ENCODE assay signal across 23 cellular contexts in genomic region chr9:127008076-127008475, GRCh38.
A peak's percentile ranks its signal among the peaks of the same experiment; 100 is the strongest.
DNase-seq lines count a peak whose midpoint lies in the region; ATAC-seq, FAIRE-seq and TF ChIP-seq lines count a peak whose summit lies in the region.
"Had no signal": no experiment of that assay in that cellular context is flagged by ENCODE, and none has a peak within 500 bp of the region (broad histone marks: within the 10 kb centered on the region; RNA-seq: fewer than 3 reads in every experiment).

No MANE protein-coding gene starts in this region.

- no peaks in the 10 kb centered on the region for H3K9me3 ChIP-seq in GM12878 (replicated peaks; ENCODE audit: control insufficient read depth, insufficient read depth, low read length)
- H3K9me3 ChIP-seq: A549; BE2C; BLaER1 treated with 17β-estradiol and CSF1 and Interleukin-3, amounts not matched to agents 10 nM and 100 nM had no signal

- in situ Hi-C loops in GM12878 (cut with MboI) = no loop called here

- no peaks in the 10 kb centered on the region for H3K36me3 Mint-ChIP-seq in stimulated activated effector memory CD8-positive, alpha-beta T cell treated with anti-CD3 and anti-CD28 coated beads, Interleukin-12 subunit alpha, Interleukin-12 subunit beta, amount 100 ng/mL, for 72 hours
- H3K36me3 Mint-ChIP-seq in natural killer cell treated with Interleukin-12 subunit alpha and Interleukin-12 subunit beta and Interleukin-15 and Interleukin-18, amount 100 ng/mL, for 72 hours = no peaks in the 10 kb centered on the region
- no peaks in the 10 kb centered on the region for H3K36me3 Mint-ChIP-seq in activated T-helper 17 cell treated with anti-CD3 and anti-CD28 coated beads, Interleukin-2, amount 50 U/mL, for 72 hours (ENCODE audit: low read depth)
- H3K36me3 Mint-ChIP-seq: CD14-positive monocyte had no signal

- no peak for TF ChIP-seq RAD21 in GM12878 (IDR thresholded peaks at IDR 0.05; ENCODE audit: insufficient read depth, low read depth, low read length)

- POLR2A ChIA-PET in GM12878 (lab: Charles Lee) = interaction anchor here (0.6 to 5.9 kb wide), 8 partner anchors 17 to 176 kb away, joined by 3 to 51 read pairs (median 4); no protein-coding TSS in a partner anchor

- no peaks in the 10 kb centered on the region for H3K9me3 Mint-ChIP-seq in stimulated activated effector memory CD8-positive, alpha-beta T cell treated with anti-CD3 and anti-CD28 coated beads, Interleukin-12 subunit alpha, Interleukin-12 subunit beta, amount 100 ng/mL, for 72 hours
- H3K9me3 Mint-ChIP-seq in natural killer cell treated with Interleukin-12 subunit alpha and Interleukin-12 subunit beta and Interleukin-15 and Interleukin-18, amount 100 ng/mL, for 72 hours = no peaks in the 10 kb centered on the region
- no peaks in the 10 kb centered on the region for H3K9me3 Mint-ChIP-seq in activated T-helper 17 cell treated with anti-CD3 and anti-CD28 coated beads, Interleukin-2, amount 50 U/mL, for 72 hours
- H3K9me3 Mint-ChIP-seq: CD4-positive, alpha-beta T cell; CD8-positive, alpha-beta memory T cell had no signal

- peaks cover 11 to 13% of the 10 kb centered on the region in 2 donors for H3K27me3 Mint-ChIP-seq in natural killer cell treated with Interleukin-12 subunit alpha and Interleukin-12 subunit beta and Interleukin-15 and Interleukin-18, amount 100 ng/mL, for 72 hours
- H3K27me3 Mint-ChIP-seq in activated T-helper 17 cell treated with anti-CD3 and anti-CD28 coated beads, Interleukin-2, amount 50 U/mL, for 72 hours = peaks cover 10% of the 10 kb centered on the region

- no peak overlapping the region for H3K4me3 ChIP-seq in KMS-11 (IDR thresholded peaks at IDR 0.05; ENCODE audit: insufficient read depth, low read depth, low read length)
- no peak overlapping the region for H3K4me3 ChIP-seq in GM12878
- H3K4me3 ChIP-seq: A549; BLaER1 treated with 17β-estradiol and CSF1 and Interleukin-3, amounts not matched to agents 10 nM and 100 nM had no signal

- H3K79me2 ChIP-seq in KMS-11 (ENCODE audit: insufficient read depth, low read depth) (no peaks in the 10 kb centered on the region), GM12878 (ENCODE audit: control insufficient read depth, insufficient read depth, low read length) (no peaks in the 10 kb centered on the region)

- 63% methylated on average over 1 of the region's 1 CpG for WGBS in GM12878 (ENCODE audit: insufficient coverage, insufficient replicate concordance, low lambda C conversion rate, missing lambda C conversion rate)

- no peaks in the 10 kb centered on the region for H3K27me3 ChIP-seq in KMS-11 (ENCODE audit: insufficient read depth, low read depth)
- no peaks in the 10 kb centered on the region for H3K27me3 ChIP-seq in GM12878 (replicated peaks in 1 of 2; ENCODE audit: control insufficient read depth in 2 of 2, insufficient read depth in 2 of 2, low read length in 1 of 2)
- H3K27me3 ChIP-seq: BE2C had no signal

- peak; percentile 3; the same call in 2 of the 3 replicates for ATAC-seq in GM12878
- no peak for ATAC-seq in stimulated activated effector memory CD8-positive, alpha-beta T cell treated with anti-CD3 and anti-CD28 coated beads, Interleukin-12 subunit alpha, Interleukin-12 subunit beta, amount 100 ng/mL, for 72 hours
- ATAC-seq in natural killer cell treated with Interleukin-12 subunit alpha and Interleukin-12 subunit beta and Interleukin-15 and Interleukin-18, amount 100 ng/mL, for 72 hours = no peak
- ATAC-seq in activated T-helper 17 cell treated with anti-CD3 and anti-CD28 coated beads, Interleukin-2, amount 50 U/mL, for 72 hours (replicated peaks) = no peak
- ATAC-seq: A549 had no signal

- no peak for DNase-seq in GM12878 (ENCODE audit: low read depth, low spot score)
- DNase-seq in mesenteric fat pad (ENCODE audit: low spot score) = peak; percentile 59
- DNase-seq in stimulated activated effector memory CD8-positive, alpha-beta T cell treated with anti-CD3 and anti-CD28 coated beads, Interleukin-12 subunit alpha, Interleukin-12 subunit beta, amount 100 ng/mL, for 72 hours (ENCODE audit: low spot score in 2 of 2) = no peak
- DNase-seq in natural killer cell treated with Interleukin-12 subunit alpha and Interleukin-12 subunit beta and Interleukin-15 and Interleukin-18, amount 100 ng/mL, for 72 hours (ENCODE audit: low spot score) = no peak
- DNase-seq in GM20000 (ENCODE audit: low spot score) = no peak
- DNase-seq: 8988T; ACHN; AML-193; BE2C; CD4-positive, alpha-beta T cell; CD8-positive, alpha-beta memory T cell; DMS 273 treated with DMSO at 0.1 percent for 48 hours; DMS79 treated with DMSO at 0.1 percent for 48 hours; GF-D8; H7; HCEC 1CT had no signal

- CTCF ChIA-PET in GM12878 (lab: Yijun Ruan, JAX) = interaction anchor here (1.0 to 5.5 kb wide), 10 partner anchors 11 to 162 kb away, joined by 3 to 53 read pairs (median 4); no protein-coding TSS in a partner anchor

- H4K20me1 ChIP-seq in KMS-11 (ENCODE audit: insufficient read depth) (no peaks in the 10 kb centered on the region), GM12878 (ENCODE audit: control insufficient read depth, insufficient read depth) (no peaks in the 10 kb centered on the region)

- H3K4me1 ChIP-seq in KMS-11 (ENCODE audit: low read depth, poor library complexity, severe bottlenecking) (peaks cover 97% of the 10 kb centered on the region), GM12878 (ENCODE audit: control insufficient read depth, insufficient read depth, low read length) (peaks cover 46% of the 10 kb centered on the region)
- H3K4me1 ChIP-seq: BE2C had no signal

- BruUV-seq in GM12878 (replicated peaks; lab: Mats Ljungman, UMichigan) = no TSS peak

- 0 out of 2 replicates have a peak overlapping the region, but pooled peaks have one; percentile 62 for H2AFZ ChIP-seq in KMS-11 (ENCODE audit: low read depth)
- no peak overlapping the region for H2AFZ ChIP-seq in GM12878 (ENCODE audit: control insufficient read depth, low read depth, low read length)

- H3K4me1 Mint-ChIP-seq in stimulated activated effector memory CD8-positive, alpha-beta T cell treated with anti-CD3 and anti-CD28 coated beads, Interleukin-12 subunit alpha, Interleukin-12 subunit beta, amount 100 ng/mL, for 72 hours = peaks cover 34% of the 10 kb centered on the region
- H3K4me1 Mint-ChIP-seq in natural killer cell treated with Interleukin-12 subunit alpha and Interleukin-12 subunit beta and Interleukin-15 and Interleukin-18, amount 100 ng/mL, for 72 hours (ENCODE audit: low read depth in 2 of 2) = peaks cover 23 to 38% of the 10 kb centered on the region in 2 donors
- peaks cover 26% of the 10 kb centered on the region for H3K4me1 Mint-ChIP-seq in activated T-helper 17 cell treated with anti-CD3 and anti-CD28 coated beads, Interleukin-2, amount 50 U/mL, for 72 hours
- H3K4me1 Mint-ChIP-seq: CD14-positive monocyte had no signal

- TF ChIP-seq POLR2A in GM12878 (IDR thresholded peaks at IDR 0.05; ENCODE audit: low read depth, low read length) = no peak

- TF ChIP-seq EP300 in GM12878 (IDR thresholded peaks at IDR 0.05; ENCODE audit: borderline replicate concordance in 1 of 2, control insufficient read depth in 1 of 2, low read depth in 2 of 2, low read length in 2 of 2) = 0 out of 4 replicates have a peak, but pooled peaks of 1 of the 2 experiments have one; percentile 0

- RAD21 ChIA-PET in GM12878 (lab: Charles Lee; ENCODE audit: unreplicated experiment) = interaction anchor here (0.7 to 8.1 kb wide), 14 partner anchors 8 to 190 kb away, joined by 3 to 157 read pairs (median 6); no protein-coding TSS in a partner anchor

- no peak for TF ChIP-seq CTCF in KMS-11 (conservative IDR thresholded peaks at IDR 0.05; ENCODE audit: low read depth, low read length)
- no peak for TF ChIP-seq CTCF in GM12878 (IDR thresholded peaks at IDR 0.05 in 2 of 3, conservative IDR thresholded peaks at IDR 0.05 in 1 of 3; ENCODE audit: control insufficient read depth in 2 of 3, extremely low read depth in 1 of 3, insufficient read depth in 1 of 3, low read depth in 3 of 3, low read length in 3 of 3)
- TF ChIP-seq CTCF in GM20000 (IDR thresholded peaks at IDR 0.05; ENCODE audit: extremely low read depth, missing control alignments) = no peak

- peak overlapping the region; percentile 30 for H3K27ac Mint-ChIP-seq in stimulated activated effector memory CD8-positive, alpha-beta T cell treated with anti-CD3 and anti-CD28 coated beads, Interleukin-12 subunit alpha, Interleukin-12 subunit beta, amount 100 ng/mL, for 72 hours
- no peak overlapping the region for H3K27ac Mint-ChIP-seq in natural killer cell treated with Interleukin-12 subunit alpha and Interleukin-12 subunit beta and Interleukin-15 and Interleukin-18, amount 100 ng/mL, for 72 hours
- H3K27ac Mint-ChIP-seq in activated T-helper 17 cell treated with anti-CD3 and anti-CD28 coated beads, Interleukin-2, amount 50 U/mL, for 72 hours = no peak overlapping the region
- H3K27ac Mint-ChIP-seq: CD14-positive monocyte; CD4-positive, alpha-beta T cell had no signal

- FAIRE-seq in GM12878 (lab: Jason Lieb, UNC) = no peak
- FAIRE-seq: A549, D721Med, H1 had no signal

- H3K4me2 ChIP-seq in KMS-11 (peak overlapping the region; percentile 69), GM12878 (ENCODE audit: control insufficient read depth, insufficient read depth) (peak overlapping the region; percentile 63; the same call in 1 of the 2 replicates)
- H3K4me2 ChIP-seq: A549 had no signal

- H3K27ac ChIP-seq in KMS-11 (peak overlapping the region; percentile 92), GM12878 (ENCODE audit: control insufficient read depth, insufficient read depth) (no peak overlapping the region)
- H3K27ac ChIP-seq: A549; BLaER1 treated with 17β-estradiol and CSF1 and Interleukin-3, amounts not matched to agents 10 nM and 100 nM had no signal

- intact Hi-C loops in GM12878 (cut with micrococcal nuclease; ENCODE audit: unreplicated experiment) = no loop called here

- SMC1A ChIA-PET in GM12878 (lab: Charles Lee; ENCODE audit: uncharacterized antibody, unreplicated experiment) = interaction anchor here (0.6 to 8.8 kb wide), 19 partner anchors 10 to 182 kb away, joined by 3 to 188 read pairs (median 5); no protein-coding TSS in a partner anchor

- H3K4me3 Mint-ChIP-seq in stimulated activated effector memory CD8-positive, alpha-beta T cell treated with anti-CD3 and anti-CD28 coated beads, Interleukin-12 subunit alpha, Interleukin-12 subunit beta, amount 100 ng/mL, for 72 hours = no peak overlapping the region
- no peak overlapping the region for H3K4me3 Mint-ChIP-seq in natural killer cell treated with Interleukin-12 subunit alpha and Interleukin-12 subunit beta and Interleukin-15 and Interleukin-18, amount 100 ng/mL, for 72 hours
- H3K4me3 Mint-ChIP-seq in activated T-helper 17 cell treated with anti-CD3 and anti-CD28 coated beads, Interleukin-2, amount 50 U/mL, for 72 hours = no peak overlapping the region
- H3K4me3 Mint-ChIP-seq: CD14-positive monocyte; CD4-positive, alpha-beta T cell; CD8-positive, alpha-beta memory T cell had no signal

- H3K36me3 ChIP-seq in KMS-11 (ENCODE audit: insufficient read depth) (no peaks in the 10 kb centered on the region), GM12878 (ENCODE audit: control insufficient read depth in 2 of 2, insufficient read depth in 2 of 2, low read length in 1 of 2) (no peaks in the 10 kb centered on the region)
- H3K36me3 ChIP-seq: BE2C; BLaER1 treated with 17β-estradiol and CSF1 and Interleukin-3, amounts not matched to agents 10 nM and 100 nM had no signal

- H3K9ac ChIP-seq in KMS-11 (peak overlapping the region; percentile 44; the same call in 1 of the 2 replicates), GM12878 (ENCODE audit: control insufficient read depth, insufficient read depth, low read length) (no peak overlapping the region)
- H3K9ac ChIP-seq: BLaER1 treated with 17β-estradiol and CSF1 and Interleukin-3, amounts not matched to agents 10 nM and 100 nM had no signal
